ENCODE assay signal across 9 cellular contexts in the genomic region with DNA sequence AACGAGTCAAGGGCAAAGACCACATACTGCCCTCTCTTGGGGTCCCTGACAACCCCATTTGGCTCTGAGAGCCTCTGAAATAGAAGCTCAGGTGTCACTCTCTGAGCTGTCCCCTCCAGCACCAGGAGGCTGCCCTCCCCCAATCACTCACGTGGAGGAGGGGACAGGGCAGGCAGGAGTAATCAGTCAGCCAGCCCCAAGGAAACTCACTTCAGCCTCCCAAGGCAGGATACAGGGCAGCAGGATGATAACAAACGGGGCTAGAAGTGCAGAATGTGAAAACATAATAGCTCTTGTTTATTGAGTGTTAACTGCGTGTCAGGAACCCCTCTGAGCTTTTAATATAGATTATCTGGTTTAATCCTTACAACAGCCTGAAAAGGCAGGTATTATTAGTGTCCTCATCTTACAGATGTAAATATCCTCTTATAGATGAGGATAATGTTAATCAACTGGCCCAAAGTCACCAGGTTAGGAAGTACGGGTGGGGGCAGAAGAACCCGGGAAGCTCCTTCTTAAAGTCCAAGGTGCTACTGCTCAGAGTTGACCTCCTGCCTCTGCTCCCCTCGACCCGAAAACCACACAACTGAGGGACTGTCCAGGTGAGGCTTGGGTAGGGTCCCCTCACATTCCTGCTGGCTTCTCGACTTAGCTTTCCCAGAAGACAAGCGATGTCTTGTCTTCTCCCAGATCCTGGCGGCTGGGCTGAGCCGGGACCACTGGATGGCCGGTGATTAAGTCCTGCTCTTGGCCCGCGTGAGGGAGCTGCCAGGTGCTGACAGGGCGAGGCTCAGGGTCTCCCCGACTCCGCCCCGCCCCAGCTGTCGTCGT. TPM values are rescaled to one million over a fixed set of nuclear protein-coding genes. Genes with fewer than 3 reads are reported as not detected.
A peak's percentile ranks its signal among the peaks of the same experiment; 100 is the strongest.
DNase-seq lines count a peak whose midpoint lies in the region; ATAC-seq, FAIRE-seq and TF ChIP-seq lines count a peak whose summit lies in the region.
"Had no signal": no experiment of that assay in that cellular context is flagged by ENCODE, and none has a peak within 500 bp of the region (broad histone marks: within the 10 kb centered on the region; RNA-seq: fewer than 3 reads in every experiment).

No MANE protein-coding gene starts in this region.

- peaks cover 63% of the 10 kb centered on the region for H3K27me3 ChIP-seq in DOHH2 (ENCODE audit: control insufficient read depth, low read length)
- peaks cover 35% of the 10 kb centered on the region for H3K27me3 ChIP-seq in KMS-11 (ENCODE audit: insufficient read depth, low read depth)
- peaks cover 3 to 27% of the 10 kb centered on the region in 2 donors for H3K27me3 ChIP-seq in small intestine (ENCODE audit: control insufficient read depth in 2 of 2, insufficient read depth in 2 of 2, low read length in 2 of 2)

- H4K20me1 ChIP-seq in DOHH2 (ENCODE audit: control insufficient read depth, insufficient read depth, low read depth, low read length) (no peaks in the 10 kb centered on the region; the same call in 1 of the 2 replicates), KMS-11 (ENCODE audit: insufficient read depth) (no peaks in the 10 kb centered on the region)

- H3K4me1 ChIP-seq in DOHH2 (ENCODE audit: control insufficient read depth, low read length) (peaks cover 32% of the 10 kb centered on the region), KMS-11 (ENCODE audit: low read depth, poor library complexity, severe bottlenecking) (peaks cover 5% of the 10 kb centered on the region), small intestine (ENCODE audit: control insufficient read depth in 2 of 2, insufficient read depth in 1 of 2, low read depth in 1 of 2, low read length in 1 of 2) (peaks cover 3 to 6% of the 10 kb centered on the region in 2 donors)

- DNase-seq in MCF 10A (ENCODE audit: unreplicated experiment) (no peak), T-helper 1 cell (no peak), left colon (no peak), small intestine (no peak)
- DNase-seq in naive thymus-derived CD8-positive, alpha-beta T cell: no peak
- no peak for DNase-seq in activated CD8-positive, alpha-beta memory T cell treated with anti-CD3 and anti-CD28 coated beads, Interleukin-2, amount 50 U/mL, for 48 hours
- DNase-seq: amniotic stem cell had no signal

- no peaks in the 10 kb centered on the region; the same call in 1 of the 2 replicates for H3F3A ChIP-seq in DOHH2 (ENCODE audit: control insufficient read depth, insufficient read depth)

- H3K9me2 ChIP-seq in DOHH2 (replicated peaks; ENCODE audit: control insufficient read depth, low read length): no peaks in the 10 kb centered on the region

- intact Hi-C loops in MCF 10A (cut with micrococcal nuclease): loop anchor here (1.0 to 2.0 kb wide), 3 partner anchors 140 to 228 kb away; partner anchors contain the start of genes ATG13 and HARBI1
- intact Hi-C loops in left colon (cut with DNase I, micrococcal nuclease): loop anchor here (5.0 to 10.0 kb wide), 2 partner anchors 146 to 148 kb away; no protein-coding TSS in a partner anchor

- WGBS in small intestine, 3 donors: 5 to 10% (median 7%) methylated on average over 21 of the region's 21 CpGs

- no peak overlapping the region for H2AFZ ChIP-seq in KMS-11 (ENCODE audit: low read depth)

- CTCF ChIA-PET in MCF 10A (lab: Yijun Ruan, JAX): interaction anchor here (0.6 to 4.1 kb wide), 45 partner anchors 10 to 459 kb away, joined by 3 to 24 read pairs (median 4); partner anchors contain the start of genes ATG13 and HARBI1

- H3K27ac Mint-ChIP-seq in MCF 10A (ENCODE audit: low read depth, unreplicated experiment): no peak overlapping the region
- no peak overlapping the region for H3K27ac Mint-ChIP-seq in naive thymus-derived CD8-positive, alpha-beta T cell

- no peak for FAIRE-seq in small intestine (lab: Jason Lieb, UNC)

- H3K4me1 Mint-ChIP-seq in MCF 10A (ENCODE audit: insufficient read depth, unreplicated experiment): peaks cover 11% of the 10 kb centered on the region
- peaks cover 14 to 34% (median 29%) of the 10 kb centered on the region in 4 donors for H3K4me1 Mint-ChIP-seq in naive thymus-derived CD8-positive, alpha-beta T cell

- H3K36me3 ChIP-seq in DOHH2 (ENCODE audit: control insufficient read depth, low read length) (no peaks in the 10 kb centered on the region), KMS-11 (ENCODE audit: insufficient read depth) (no peaks in the 10 kb centered on the region), small intestine (ENCODE audit: control insufficient read depth in 2 of 2, insufficient read depth in 2 of 2, low read length in 2 of 2) (no peaks in the 10 kb centered on the region)

- no peaks in the 10 kb centered on the region for H3K9me3 ChIP-seq in DOHH2 (ENCODE audit: control insufficient read depth, insufficient read depth, low read length)
- no peaks in the 10 kb centered on the region for H3K9me3 ChIP-seq in small intestine (ENCODE audit: control insufficient read depth, low read depth)

- ATAC-seq in naive thymus-derived CD8-positive, alpha-beta T cell: no peak
- no peak for ATAC-seq in left colon

- no TSS peak for BruUV-seq in MCF 10A (replicated peaks; lab: Mats Ljungman, UMichigan)

- H3K4me3 ChIP-seq in DOHH2 (ENCODE audit: low read length) (no peak overlapping the region), KMS-11 (IDR thresholded peaks at IDR 0.05; ENCODE audit: insufficient read depth, low read depth, low read length) (no peak overlapping the region), small intestine (ENCODE audit: low read depth in 1 of 2, low read length in 2 of 2) (no peak overlapping the region)

- no peaks in the 10 kb centered on the region for H3K9me3 Mint-ChIP-seq in MCF 10A (ENCODE audit: unreplicated experiment)
- H3K9me3 Mint-ChIP-seq in naive thymus-derived CD8-positive, alpha-beta T cell: peaks cover 0 to 2% (median 0%) of the 10 kb centered on the region in 9 donors

- H3K4me3 Mint-ChIP-seq in MCF 10A (ENCODE audit: unreplicated experiment): peak overlapping the region; percentile 69
- H3K4me3 Mint-ChIP-seq in naive thymus-derived CD8-positive, alpha-beta T cell: peak overlapping the region in 6 of 10 donors; percentile 12 to 57 (median 30)

- no peaks in the 10 kb centered on the region for H3K79me2 ChIP-seq in DOHH2 (ENCODE audit: control insufficient read depth, low read length)
- H3K79me2 ChIP-seq in KMS-11 (ENCODE audit: insufficient read depth, low read depth): no peaks in the 10 kb centered on the region

- no peak overlapping the region for H3K27ac ChIP-seq in DOHH2 (ENCODE audit: low read depth, low read length)
- no peak overlapping the region for H3K27ac ChIP-seq in KMS-11
- no peak overlapping the region for H3K27ac ChIP-seq in small intestine (ENCODE audit: low read depth in 1 of 2, low read length in 1 of 2)

- H3K9ac ChIP-seq in KMS-11: no peak overlapping the region

- H3K4me2 ChIP-seq in DOHH2 (ENCODE audit: low read length) (peak overlapping the region; percentile 61; the same call in 1 of the 2 replicates), KMS-11 (peak overlapping the region; percentile 80; the same call in 1 of the 2 replicates)

- H3K36me3 Mint-ChIP-seq in MCF 10A (ENCODE audit: insufficient read depth, unreplicated experiment): no peaks in the 10 kb centered on the region
- peaks cover 0 to 9% (median 2%) of the 10 kb centered on the region in 3 donors for H3K36me3 Mint-ChIP-seq in naive thymus-derived CD8-positive, alpha-beta T cell

- H3K27me3 Mint-ChIP-seq in MCF 10A (ENCODE audit: insufficient read depth, unreplicated experiment): peaks cover 40% of the 10 kb centered on the region
- peaks cover 29 to 64% (median 47%) of the 10 kb centered on the region in 5 donors for H3K27me3 Mint-ChIP-seq in naive thymus-derived CD8-positive, alpha-beta T cell

- POLR2A ChIA-PET in MCF 10A (lab: Yijun Ruan, JAX): interaction anchor here (0.7 to 1.2 kb wide), 3 partner anchors 147 to 270 kb away, joined by 3 to 4 read pairs (median 3); no protein-coding TSS in a partner anchor
- POLR2A ChIA-PET in naive thymus-derived CD8-positive, alpha-beta T cell (lab: Charles Lee): no interaction called here

- TF ChIP-seq CTCF in DOHH2 (IDR thresholded peaks at IDR 0.05; ENCODE audit: low read depth, low read length, poor library complexity, severe bottlenecking): no peak
- no peak for TF ChIP-seq CTCF in KMS-11 (conservative IDR thresholded peaks at IDR 0.05; ENCODE audit: low read depth, low read length)
- TF ChIP-seq CTCF in MCF 10A (IDR thresholded peaks at IDR 0.05; ENCODE audit: unreplicated experiment): no peak

RNA-seq across cellular contexts. Expression of gene CHRM4, which starts 2.7 kb away (rescaled TPM):
- total RNA-seq in MCF 10A (2022): not detected in 2 replicates
- total RNA-seq in naive thymus-derived CD8-positive, alpha-beta T cell: under 1 TPM; 0.25 to 0.73 TPM
- polyA plus RNA-seq in naive thymus-derived CD8-positive, alpha-beta T cell: under 1 TPM in 2 of 3 donors, not detected in 1; 0.16 to 0.18 TPM
- total RNA-seq in left colon: 1 to 10 TPM in 1 of 2 donors, under 1 TPM in 1; 0.67 to 3.1 TPM
- 1 to 10 TPM in 2 of 3 donors, not detected in 1; 3.1 to 7.8 TPM for polyA plus RNA-seq in small intestine

RNA-seq across cellular contexts. Expression of gene MDK, which starts 7.4 kb away (rescaled TPM):
- total RNA-seq in MCF 10A (2022) (0.49 and 1.8 TPM in 2 replicates), left colon (100 to 1,000 TPM; 136 to 195 TPM)
- 1 to 10 TPM; 7.2 to 8.0 TPM for total RNA-seq in naive thymus-derived CD8-positive, alpha-beta T cell
- polyA plus RNA-seq in naive thymus-derived CD8-positive, alpha-beta T cell: under 1 TPM in 1 of 3 donors, not detected in 2; 0.52 TPM
- 100 to 1,000 TPM; 206 to 356 (median 246) TPM for polyA plus RNA-seq in small intestine

RNA-seq across cellular contexts. Expression of gene DGKZ, which starts 41.6 kb away (rescaled TPM):
- total RNA-seq in MCF 10A (2022): 52.8 and 57.9 TPM in 2 replicates
- 100 to 1,000 TPM; 234 to 243 TPM for total RNA-seq in naive thymus-derived CD8-positive, alpha-beta T cell
- polyA plus RNA-seq in naive thymus-derived CD8-positive, alpha-beta T cell: 10 to 100 TPM; 47.1 to 71.0 (median 52.5) TPM
- total RNA-seq in left colon: 10 to 100 TPM; 44.9 to 47.9 TPM
- 100 to 1,000 TPM in 2 of 3 donors, 10 to 100 TPM in 1; 90.1 to 122 (median 117) TPM for polyA plus RNA-seq in small intestine

Comparison
In these comparisons a context has a peak if more than half of its experiments do, and no peak if none do; other contexts are left out.
1. RNA of gene MDK, which starts 7.4 kb away (total RNA-seq): 136 to 195 TPM in left colon; 7.2 to 8.0 TPM in naive thymus-derived CD8-positive, alpha-beta T cell and 0.49 to 1.8 TPM in MCF 10A; every median in the first group is over 10 times any median in the second.